In the genomic region with DNA sequence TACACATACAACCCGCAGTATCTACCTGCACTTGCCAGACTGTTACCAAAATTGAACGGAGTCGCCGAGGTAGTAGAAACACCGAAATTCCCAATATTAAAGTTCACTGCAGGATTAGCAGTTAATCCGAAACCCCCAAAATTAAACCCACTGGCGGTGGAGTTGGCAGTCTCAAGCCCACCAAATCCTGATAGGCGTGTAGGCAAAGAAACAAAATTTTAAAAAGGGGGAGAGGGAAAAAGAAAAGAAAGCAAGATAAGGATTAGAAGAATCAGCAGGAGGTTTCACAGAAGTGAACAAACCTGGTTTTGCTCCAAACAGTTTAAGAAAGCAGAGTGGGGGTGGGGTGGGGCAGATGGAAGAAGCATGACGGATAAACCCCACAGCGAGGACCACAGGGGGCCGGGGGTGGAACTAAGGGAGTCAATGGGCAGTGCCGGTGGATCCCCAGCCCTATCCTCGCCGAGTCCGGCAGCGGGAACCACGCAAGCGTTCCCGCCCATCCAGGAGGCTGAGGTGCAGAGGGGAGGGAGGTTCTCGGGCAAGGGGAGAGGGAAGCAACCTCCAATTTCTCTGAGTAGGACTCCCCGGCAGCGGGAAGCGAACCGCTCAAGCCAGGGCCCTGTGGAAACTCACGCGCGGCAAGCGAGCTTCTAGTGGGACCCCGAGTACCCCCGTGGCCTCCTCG, we compare ENCODE assay signal across 1 cellular context.
TF ChIP-seq lines count a peak whose summit lies in the region.

No MANE protein-coding gene starts in this region.

TF ChIP-seq in endothelial cell of umbilical vein, 7 proteins besides CTCF, POLR2A, EP300 and RAD21 (continued from another document):
- TF ChIP-seq JUN (IDR thresholded peaks at IDR 0.05; ENCODE audit: borderline replicate concordance, insufficient read depth, insufficient read length, low read depth) (no peak), POLR2AphosphoS5 (IDR thresholded peaks at IDR 0.05; ENCODE audit: insufficient read depth, low read depth, low read length) (no peak), FOS (IDR thresholded peaks at IDR 0.05; ENCODE audit: borderline replicate concordance, insufficient read depth, low read length) (no peak), EZH2 (IDR thresholded peaks at IDR 0.05; ENCODE audit: borderline replicate concordance, low read depth, low read length, severe bottlenecking) (no peak)
